ENCODE assay signal across 8 cellular contexts in the genomic region with DNA sequence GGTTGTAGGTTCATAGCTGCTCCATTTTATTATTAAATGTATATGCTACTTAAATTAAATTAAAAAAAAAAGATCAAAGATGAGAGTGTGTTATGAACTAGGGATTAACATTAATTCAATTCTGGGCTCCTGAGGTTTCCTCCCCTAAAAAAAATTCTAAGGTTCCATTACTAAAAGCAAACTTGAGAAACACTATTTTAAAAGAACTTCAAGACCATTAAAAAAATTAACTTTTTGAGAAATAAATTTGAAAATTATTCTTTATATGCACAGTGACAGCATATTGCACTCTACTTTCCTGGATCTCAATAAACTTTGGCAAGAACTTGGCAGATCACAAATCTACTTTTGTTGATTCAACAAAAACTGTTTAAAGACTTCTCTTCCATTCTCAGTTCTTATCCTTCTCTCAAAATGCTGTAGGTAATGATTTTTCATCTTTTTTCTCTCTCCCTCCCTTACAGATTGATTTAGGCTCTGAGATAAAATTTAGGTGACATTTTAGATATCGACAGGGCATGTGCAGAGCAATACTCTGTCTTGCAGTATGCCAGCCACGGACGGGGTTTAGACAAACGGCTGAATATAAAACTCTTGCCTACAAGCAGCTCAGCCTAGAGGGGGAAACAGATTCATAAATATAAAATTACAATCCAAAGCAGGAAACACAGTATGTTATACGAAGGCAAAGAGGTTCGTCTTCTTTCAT. TPM values are rescaled to one million over a fixed set of nuclear protein-coding genes. Genes with fewer than 3 reads are reported as not detected.
DNase-seq lines count a peak whose midpoint lies in the region; ATAC-seq and TF ChIP-seq lines count a peak whose summit lies in the region.

No MANE protein-coding gene starts in this region.

- peaks cover 31% of the 10 kb centered on the region for H3K4me1 Mint-ChIP-seq in T-helper 1 cell treated with Interleukin-12 subunit alpha and Interleukin-12 subunit beta and Interleukin-4 antibody, amounts not matched to agents 30 μg/mL and 1 μg/mL, for 36 hours (ENCODE audit: low read depth)
- peaks cover 36% of the 10 kb centered on the region for H3K4me1 Mint-ChIP-seq in T-helper 17 cell

- H3K27ac Mint-ChIP-seq in T-helper 1 cell treated with Interleukin-12 subunit alpha and Interleukin-12 subunit beta and Interleukin-4 antibody, amounts not matched to agents 30 μg/mL and 1 μg/mL, for 36 hours = peak overlapping the region; percentile 79
- H3K27ac Mint-ChIP-seq in T-helper 17 cell = peak overlapping the region; percentile 97

- DNase-seq in T-helper 1 cell (no peak), T-helper 17 cell (no peak), foreskin fibroblast (no peak), psoas muscle (no peak), cerebellum (ENCODE audit: low spot score) (no peak), G401 (ENCODE audit: low spot score) (no peak)

- in situ Hi-C loops in G401 (cut with HindIII; ENCODE audit: low sequenced_read_pairs) = no loop called here

- H3K36me3 Mint-ChIP-seq in T-helper 1 cell treated with Interleukin-12 subunit alpha and Interleukin-12 subunit beta and Interleukin-4 antibody, amounts not matched to agents 30 μg/mL and 1 μg/mL, for 36 hours (ENCODE audit: low read depth) = peaks cover 6% of the 10 kb centered on the region
- H3K36me3 Mint-ChIP-seq in T-helper 17 cell (ENCODE audit: low read depth) = peaks cover 8% of the 10 kb centered on the region

- H3K4me3 Mint-ChIP-seq in T-helper 1 cell treated with Interleukin-12 subunit alpha and Interleukin-12 subunit beta and Interleukin-4 antibody, amounts not matched to agents 30 μg/mL and 1 μg/mL, for 36 hours = peak overlapping the region; percentile 78
- peak overlapping the region; percentile 96 for H3K4me3 Mint-ChIP-seq in T-helper 17 cell

- H3K9me3 Mint-ChIP-seq in T-helper 1 cell treated with Interleukin-12 subunit alpha and Interleukin-12 subunit beta and Interleukin-4 antibody, amounts not matched to agents 30 μg/mL and 1 μg/mL, for 36 hours = peaks cover 3% of the 10 kb centered on the region

- H3K27me3 ChIP-seq in psoas muscle (ENCODE audit: insufficient read depth in 3 of 3, low read length in 2 of 3) = no peaks in the 10 kb centered on the region

- H3K36me3 ChIP-seq in psoas muscle (ENCODE audit: insufficient read depth in 1 of 2, low read depth in 1 of 2) = no peaks in the 10 kb centered on the region

- TF ChIP-seq CTCF in foreskin fibroblast (IDR thresholded peaks at IDR 0.05; ENCODE audit: low read depth, low read length) (no peak), psoas muscle (IDR thresholded peaks at IDR 0.05) (no peak)

- H3K27ac ChIP-seq in psoas muscle = peak overlapping the region; percentile 90

- peak overlapping the region; percentile 68 to 78 for H3K4me3 ChIP-seq in foreskin fibroblast (ENCODE audit: low read depth in 1 of 2, low read length in 2 of 2)
- H3K4me3 ChIP-seq in psoas muscle = peak overlapping the region; percentile 97

- ATAC-seq in HG02973 (IDR thresholded peaks at IDR 0.05; ENCODE audit: unreplicated experiment) (peak; percentile 30), T-helper 17 cell (peak; percentile 62), psoas muscle (peak; percentile 23 to 36 (median 30))

- H3K27me3 Mint-ChIP-seq in T-helper 1 cell treated with Interleukin-12 subunit alpha and Interleukin-12 subunit beta and Interleukin-4 antibody, amounts not matched to agents 30 μg/mL and 1 μg/mL, for 36 hours (ENCODE audit: low read depth) = peaks cover 4% of the 10 kb centered on the region
- peaks cover 5% of the 10 kb centered on the region for H3K27me3 Mint-ChIP-seq in T-helper 17 cell

- H3K9me3 ChIP-seq in T-helper 17 cell (ENCODE audit: control insufficient read depth, low read length, poor library complexity, severe bottlenecking) (no peaks in the 10 kb centered on the region), psoas muscle (no peaks in the 10 kb centered on the region)

- peaks cover 22% of the 10 kb centered on the region for H3K4me1 ChIP-seq in psoas muscle

- 0 to 1% (median 1%) methylated on average over 6 of the region's 6 CpGs for WGBS in psoas muscle, 3 donors

- intact Hi-C loops in psoas muscle (cut with DNase I) = loop anchor here (5.0 to 10.0 kb wide), 3 partner anchors 83 to 423 kb away; a partner anchor contains a TSS

RNA-seq across cellular contexts. Expression of a gene that starts 0.6 kb away (rescaled TPM):
- total RNA-seq in T-helper 17 cell (10 to 100 TPM in 1 of 2 donors, 1 to 10 TPM in 1; 9.0 to 10.5 TPM), psoas muscle (10 to 100 TPM in 1 of 4 donors, 1 to 10 TPM in 3; 5.9 to 12.6 (median 7.3) TPM), cerebellum (11.3 TPM)
- polyA plus RNA-seq in psoas muscle = 10 to 100 TPM in 1 of 3 donors, 1 to 10 TPM in 2; 4.0 to 15.0 (median 9.2) TPM
- 9.9 and 13.4 TPM in 2 replicates for total RNA-seq in G401 (2014; rRNA removed; shearing (Covaris generic))

RNA-seq across cellular contexts. Expression of a gene that starts 29.2 kb away (rescaled TPM):
- under 1 TPM in 1 of 2 donors, not detected in 1; 0.05 TPM for total RNA-seq in T-helper 17 cell
- total RNA-seq in psoas muscle = 1 to 10 TPM in 3 of 4 donors, under 1 TPM in 1; 0.92 to 5.4 (median 2.2) TPM
- under 1 TPM; 0.57 to 0.64 (median 0.61) TPM for polyA plus RNA-seq in psoas muscle
- total RNA-seq in cerebellum = 50.2 TPM
- not detected in 2 replicates for total RNA-seq in G401 (2014; rRNA removed; shearing (Covaris generic))
